In the genomic region with DNA sequence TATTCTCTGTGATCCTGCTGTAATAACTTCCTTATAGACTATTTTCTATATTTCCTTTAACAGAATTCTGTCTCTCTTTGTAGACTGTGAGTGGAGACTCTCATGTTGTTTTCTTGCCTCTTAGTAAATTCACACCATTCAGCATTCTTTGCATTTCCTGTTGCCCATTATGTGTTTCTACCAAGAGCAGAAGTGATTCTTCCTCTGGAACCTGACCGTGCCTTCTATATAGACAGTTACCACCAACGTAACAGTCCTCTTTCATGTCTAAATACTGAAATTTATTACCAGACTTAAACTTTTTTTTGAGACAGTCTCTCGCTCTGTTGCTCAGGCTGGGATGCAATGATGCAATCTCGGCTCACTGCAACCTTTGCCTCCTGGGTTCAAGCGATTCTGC, we compare ENCODE assay signal across 24 cellular contexts.
"Had no signal": no experiment of that assay in that cellular context is flagged by ENCODE, and none has a peak within 500 bp of the region (broad histone marks: within the 10 kb centered on the region; RNA-seq: fewer than 3 reads in every experiment).

No MANE protein-coding gene starts in this region.

- H3K36me3 ChIP-seq: breast epithelium, ovary, uterus had no signal

- H3K4me3 ChIP-seq: adrenal gland, breast epithelium, esophagus muscularis mucosa, heart right ventricle, left ventricle myocardium inferior, ovary, transverse colon, uterus had no signal

- H3K9me3 ChIP-seq: adrenal gland, breast epithelium, esophagus muscularis mucosa, heart right ventricle, left ventricle myocardium inferior, ovary, transverse colon, uterus had no signal

- H3K4me3 Mint-ChIP-seq: activated CD8-positive, alpha-beta memory T cell treated with anti-CD3 and anti-CD28 coated beads, Interleukin-2, amount 10 ng/mL, durations not matched to agents 7 days and 5 days; immature natural killer cell; stimulated activated memory B cell treated with anti-CD40 and anti-IgM and Interleukin-4, amounts not matched to agents 10 μg/mL and 1 μg/mL and 100 μg/mL, for 72 hours; T-helper 17 cell had no signal

- H3K27ac ChIP-seq: adrenal gland, breast epithelium, esophagus muscularis mucosa, left ventricle myocardium inferior, ovary, transverse colon, uterus, VCaP had no signal

- H3K4me1 ChIP-seq: breast epithelium, heart right ventricle, left ventricle myocardium inferior, uterus had no signal

- FAIRE-seq: astrocyte, endothelial cell of umbilical vein had no signal

- H3K4me1 Mint-ChIP-seq: stimulated activated memory B cell treated with anti-CD40 and anti-IgM and Interleukin-4, amounts not matched to agents 10 μg/mL and 1 μg/mL and 100 μg/mL, for 72 hours had no signal

- ATAC-seq: activated CD8-positive, alpha-beta memory T cell treated with anti-CD3 and anti-CD28 coated beads, Interleukin-2, amount 10 ng/mL, durations not matched to agents 7 days and 5 days; sciatic nerve; stimulated activated memory B cell treated with anti-CD40 and anti-IgM and Interleukin-4, amounts not matched to agents 10 μg/mL and 1 μg/mL and 100 μg/mL, for 72 hours; T-helper 17 cell had no signal

- H3K27me3 ChIP-seq: adrenal gland, breast epithelium, esophagus muscularis mucosa, heart right ventricle, ovary, transverse colon, uterus had no signal

- DNase-seq: activated CD4-positive, alpha-beta T cell treated with anti-CD3 and anti-CD28 coated beads for 1 hour; activated CD4-positive, alpha-beta T cell treated with anti-CD3 and anti-CD28 coated beads, Interleukin-2, amount 50 U/mL, for 4 hours; activated CD8-positive, alpha-beta memory T cell treated with anti-CD3 and anti-CD28 coated beads, Interleukin-2, amount 10 ng/mL, durations not matched to agents 7 days and 5 days; activated effector memory CD4-positive, alpha-beta T cell treated with anti-CD3 and anti-CD28 coated beads, Interleukin-2, amount 50 U/mL, for 16 hours; activated naive CD4-positive, alpha-beta T cell treated with anti-CD3 and anti-CD28 coated beads, Interleukin-2, amount 50 U/mL, for 16 hours; adrenal gland; cerebellar nuclear complex; effector CD4-positive, alpha-beta T cell; heart right ventricle; immature natural killer cell; kidney glomerular epithelial cell; left ventricle myocardium inferior; ovary; stimulated activated CD4-positive, alpha-beta T cell treated with anti-CD3 and anti-CD28 coated beads, Interleukin-4, amount 100 ng/mL, for 24 hours; T-helper 17 cell; transverse colon; uterus had no signal

- H3K27ac Mint-ChIP-seq: activated CD8-positive, alpha-beta memory T cell treated with anti-CD3 and anti-CD28 coated beads, Interleukin-2, amount 10 ng/mL, durations not matched to agents 7 days and 5 days; stimulated activated memory B cell treated with anti-CD40 and anti-IgM and Interleukin-4, amounts not matched to agents 10 μg/mL and 1 μg/mL and 100 μg/mL, for 72 hours; T-helper 17 cell had no signal

- H3K27me3 Mint-ChIP-seq: activated CD8-positive, alpha-beta memory T cell treated with anti-CD3 and anti-CD28 coated beads, Interleukin-2, amount 10 ng/mL, durations not matched to agents 7 days and 5 days; stimulated activated memory B cell treated with anti-CD40 and anti-IgM and Interleukin-4, amounts not matched to agents 10 μg/mL and 1 μg/mL and 100 μg/mL, for 72 hours; T-helper 17 cell had no signal

- H3K9me3 Mint-ChIP-seq: immature natural killer cell; stimulated activated memory B cell treated with anti-CD40 and anti-IgM and Interleukin-4, amounts not matched to agents 10 μg/mL and 1 μg/mL and 100 μg/mL, for 72 hours had no signal
